In the genomic region with DNA sequence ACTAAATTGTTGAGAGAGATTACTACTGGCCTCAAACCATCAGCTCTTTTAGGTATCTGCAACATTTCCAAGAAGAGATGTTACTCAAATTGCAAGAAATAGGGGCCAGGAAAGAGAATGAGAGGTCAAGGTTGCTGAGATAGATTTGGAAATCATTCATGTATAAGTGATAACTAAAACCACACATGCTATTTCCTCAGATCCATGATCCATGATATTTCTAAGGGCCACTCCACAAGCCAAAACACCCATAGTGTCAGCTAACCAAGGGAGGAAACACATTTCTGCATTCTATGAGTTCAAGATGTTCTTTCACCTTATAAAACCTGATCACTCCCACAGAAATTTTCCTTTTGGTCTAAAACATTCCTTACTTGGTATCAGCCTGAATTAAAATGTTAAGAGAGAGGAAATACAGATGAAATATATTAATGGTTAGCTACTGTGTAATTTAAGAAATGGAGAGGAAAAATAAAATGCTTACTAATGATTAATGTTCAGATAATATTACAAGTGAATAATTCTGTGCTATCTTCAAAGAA, we compare ENCODE assay signal across 27 cellular contexts.
"Had no signal": no experiment of that assay in that cellular context is flagged by ENCODE, and none has a peak within 500 bp of the region (broad histone marks: within the 10 kb centered on the region; RNA-seq: fewer than 3 reads in every experiment).

No MANE protein-coding gene starts in this region.

- H3K9me3 ChIP-seq: gastroesophageal sphincter, heart left ventricle, mucosa of descending colon, stomach, suprapubic skin, tibial nerve had no signal

- H3K27ac ChIP-seq: gastroesophageal sphincter, heart left ventricle, stomach, suprapubic skin, tibial nerve had no signal

- H3K36me3 Mint-ChIP-seq: activated naive CD4-positive, alpha-beta T cell treated with anti-CD3 and anti-CD28 coated beads, Interleukin-2, amount 10 ng/mL, durations not matched to agents 7 days and 5 days; stimulated activated effector memory CD8-positive, alpha-beta T cell treated with anti-CD3 and anti-CD28 coated beads, Interleukin-12 subunit alpha, Interleukin-12 subunit beta, amount 100 ng/mL, for 72 hours had no signal

- H3K4me3 Mint-ChIP-seq: activated CD4-positive, alpha-beta T cell treated with anti-CD3 and anti-CD28 coated beads, Interleukin-2, amount 10 ng/mL, durations not matched to agents 24 days and 14 days; activated CD8-positive, alpha-beta memory T cell treated with anti-CD3 and anti-CD28 coated beads, Interleukin-2, amount 10 ng/mL, durations not matched to agents 7 days and 5 days; activated CD8-positive, alpha-beta T cell treated with anti-CD3 and anti-CD28 coated beads for 36 hours; activated naive CD4-positive, alpha-beta T cell treated with anti-CD3 and anti-CD28 coated beads, Interleukin-2, amount 10 ng/mL, durations not matched to agents 7 days and 5 days; effector memory CD8-positive, alpha-beta T cell; memory B cell; stimulated activated effector memory CD8-positive, alpha-beta T cell treated with anti-CD3 and anti-CD28 coated beads, Interleukin-12 subunit alpha, Interleukin-12 subunit beta, amount 100 ng/mL, for 72 hours had no signal

- H3K4me1 ChIP-seq: gastroesophageal sphincter, suprapubic skin had no signal

- ATAC-seq: activated CD8-positive, alpha-beta memory T cell treated with anti-CD3 and anti-CD28 coated beads, Interleukin-2, amount 10 ng/mL, durations not matched to agents 7 days and 5 days; activated CD8-positive, alpha-beta T cell treated with anti-CD3 and anti-CD28 coated beads for 36 hours; effector memory CD8-positive, alpha-beta T cell; esophagus mucosa; gastroesophageal sphincter; heart left ventricle; left colon; mucosa of descending colon; sciatic nerve; stimulated activated effector memory CD8-positive, alpha-beta T cell treated with anti-CD3 and anti-CD28 coated beads, Interleukin-12 subunit alpha, Interleukin-12 subunit beta, amount 100 ng/mL, for 72 hours had no signal

- H3K9me3 Mint-ChIP-seq: activated CD4-positive, alpha-beta T cell treated with anti-CD3 and anti-CD28 coated beads, Interleukin-2, amount 10 ng/mL, durations not matched to agents 24 days and 14 days; activated CD8-positive, alpha-beta T cell treated with anti-CD3 and anti-CD28 coated beads for 36 hours; activated naive CD4-positive, alpha-beta T cell treated with anti-CD3 and anti-CD28 coated beads, Interleukin-2, amount 10 ng/mL, durations not matched to agents 7 days and 5 days; effector memory CD8-positive, alpha-beta T cell; memory B cell; stimulated activated effector memory CD8-positive, alpha-beta T cell treated with anti-CD3 and anti-CD28 coated beads, Interleukin-12 subunit alpha, Interleukin-12 subunit beta, amount 100 ng/mL, for 72 hours had no signal

- H3K4me3 ChIP-seq: gastroesophageal sphincter, heart left ventricle, mucosa of descending colon, stomach, suprapubic skin, tibial nerve had no signal

- H3K4me1 Mint-ChIP-seq: activated CD4-positive, alpha-beta T cell treated with anti-CD3 and anti-CD28 coated beads, Interleukin-2, amount 10 ng/mL, durations not matched to agents 24 days and 14 days; activated naive CD4-positive, alpha-beta T cell treated with anti-CD3 and anti-CD28 coated beads, Interleukin-2, amount 10 ng/mL, durations not matched to agents 7 days and 5 days; stimulated activated effector memory CD8-positive, alpha-beta T cell treated with anti-CD3 and anti-CD28 coated beads, Interleukin-12 subunit alpha, Interleukin-12 subunit beta, amount 100 ng/mL, for 72 hours had no signal

- FAIRE-seq: colon, endothelial cell of umbilical vein, keratinocyte, small intestine had no signal

- H3K27ac Mint-ChIP-seq: activated CD4-positive, alpha-beta T cell treated with anti-CD3 and anti-CD28 coated beads, Interleukin-2, amount 10 ng/mL, durations not matched to agents 24 days and 14 days; activated CD8-positive, alpha-beta memory T cell treated with anti-CD3 and anti-CD28 coated beads, Interleukin-2, amount 10 ng/mL, durations not matched to agents 7 days and 5 days; activated CD8-positive, alpha-beta T cell treated with anti-CD3 and anti-CD28 coated beads for 36 hours; activated naive CD4-positive, alpha-beta T cell treated with anti-CD3 and anti-CD28 coated beads, Interleukin-2, amount 10 ng/mL, durations not matched to agents 7 days and 5 days; memory B cell; stimulated activated effector memory CD8-positive, alpha-beta T cell treated with anti-CD3 and anti-CD28 coated beads, Interleukin-12 subunit alpha, Interleukin-12 subunit beta, amount 100 ng/mL, for 72 hours had no signal

- H3K36me3 ChIP-seq: gastroesophageal sphincter, heart left ventricle, suprapubic skin, tibial nerve had no signal

- H3K27me3 ChIP-seq: gastroesophageal sphincter, heart left ventricle, stomach, suprapubic skin, tibial nerve had no signal

- H3K27me3 Mint-ChIP-seq: activated CD4-positive, alpha-beta T cell treated with anti-CD3 and anti-CD28 coated beads, Interleukin-2, amount 10 ng/mL, durations not matched to agents 24 days and 14 days; activated CD8-positive, alpha-beta memory T cell treated with anti-CD3 and anti-CD28 coated beads, Interleukin-2, amount 10 ng/mL, durations not matched to agents 7 days and 5 days; activated CD8-positive, alpha-beta T cell treated with anti-CD3 and anti-CD28 coated beads for 36 hours; activated naive CD4-positive, alpha-beta T cell treated with anti-CD3 and anti-CD28 coated beads, Interleukin-2, amount 10 ng/mL, durations not matched to agents 7 days and 5 days; effector memory CD8-positive, alpha-beta T cell; memory B cell had no signal

- DNase-seq: activated CD4-positive, alpha-beta T cell treated with anti-CD3 and anti-CD28 coated beads, Interleukin-2, amount 10 ng/mL, durations not matched to agents 24 days and 14 days; activated CD8-positive, alpha-beta memory T cell treated with anti-CD3 and anti-CD28 coated beads, Interleukin-2, amount 10 ng/mL, durations not matched to agents 7 days and 5 days; activated CD8-positive, alpha-beta T cell treated with anti-CD3 and anti-CD28 coated beads for 36 hours; activated effector memory CD4-positive, alpha-beta T cell treated with anti-CD3 and anti-CD28 coated beads, Interleukin-2, amount 50 U/mL, for 16 hours; activated naive CD4-positive, alpha-beta T cell treated with anti-CD3 and anti-CD28 coated beads, Interleukin-2, amount 10 ng/mL, durations not matched to agents 7 days and 5 days; activated T-cell treated with anti-CD3 and anti-CD28 coated beads for 4 hours; aorta; central memory CD4-positive, alpha-beta T cell; effector memory CD8-positive, alpha-beta T cell; heart left ventricle; left colon; mucosa of descending colon; occipital lobe; posterior cingulate gyrus; small intestine; stimulated activated CD4-positive, alpha-beta T cell treated with anti-CD3 and anti-CD28 coated beads, Interleukin-2, amount 100 ng/mL, for 24 hours; stomach had no signal
